10 cellular contexts compared by ENCODE assay signal in the genomic region with DNA sequence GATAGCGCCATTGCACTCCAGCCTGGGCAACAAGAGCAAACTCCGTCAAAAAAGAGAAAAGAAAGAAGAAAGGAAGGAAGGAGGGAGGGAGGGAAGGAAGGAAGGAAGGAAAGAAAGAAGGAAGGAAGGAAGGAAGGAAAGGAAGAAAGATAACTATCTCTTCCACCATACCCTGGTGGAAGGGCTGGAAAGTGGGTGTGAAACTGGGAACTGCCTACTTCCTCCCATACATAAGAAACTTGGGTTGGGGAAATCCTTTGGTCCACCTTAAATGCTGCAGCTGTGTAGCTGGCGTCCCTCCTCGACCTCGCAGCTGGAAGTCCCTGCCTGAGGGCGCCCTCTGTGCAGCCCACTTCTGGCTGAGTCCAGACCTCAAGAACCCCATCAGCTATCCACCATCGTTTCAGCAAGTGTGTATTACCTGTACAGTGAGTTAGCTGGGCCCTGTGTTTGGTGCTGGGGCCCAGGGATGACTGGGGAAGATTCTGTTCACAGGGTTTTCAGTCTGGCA. TPM values are rescaled to one million over a fixed set of nuclear protein-coding genes. Genes with fewer than 3 reads are reported as not detected.
DNase-seq lines count a peak whose midpoint lies in the region; FAIRE-seq and TF ChIP-seq lines count a peak whose summit lies in the region.
"Had no signal": no experiment of that assay in that cellular context is flagged by ENCODE, and none has a peak within 500 bp of the region (broad histone marks: within the 10 kb centered on the region; RNA-seq: fewer than 3 reads in every experiment).

No MANE protein-coding gene starts in this region.

- peaks cover 10% of the 10 kb centered on the region for H3K27me3 Mint-ChIP-seq in endothelial cell (ENCODE audit: unreplicated experiment)

- peaks cover 15 to 40% of the 10 kb centered on the region in 2 donors for H3K4me1 ChIP-seq in thyroid gland

- H3K27ac ChIP-seq in thyroid gland, result peak overlapping the region in 1 of 3 donors; percentile 95

- no peaks in the 10 kb centered on the region for H3K36me3 ChIP-seq in thyroid gland

- TF ChIP-seq CTCF in NB4 (IDR thresholded peaks at IDR 0.05; ENCODE audit: low read depth, low read length) (no peak), endothelial cell (IDR thresholded peaks at IDR 0.05; ENCODE audit: unreplicated experiment) (no peak), thyroid gland (IDR thresholded peaks at IDR 0.05) (no peak)

- DNase-seq in ELF-1 (ENCODE audit: low read depth, low spot score) (peak; percentile 80), NB4 (ENCODE audit: low read depth) (peak; percentile 63), endothelial cell (ENCODE audit: low spot score) (peak; percentile 28), nucleus accumbens (lab: John Stamatoyannopoulos, UW) (peak in 43 of 56 donors; percentile 2 to 68 (median 33)), urothelium cell line (ENCODE audit: low spot score) (no peak), ureter (ENCODE audit: low spot score) (no peak), thyroid gland (no peak), DMS53 treated with DMSO at 0.1 percent for 48 hours (lab: John Stamatoyannopoulos, UW; ENCODE audit: unreplicated experiment) (no peak)

- no peak for FAIRE-seq in urothelium cell line (lab: Jason Lieb, UNC)

- H3K36me3 Mint-ChIP-seq in endothelial cell (ENCODE audit: low read depth, unreplicated experiment), result no peaks in the 10 kb centered on the region

- intact Hi-C loops in thyroid gland (cut with DNase I), result no loop called here

- no peaks in the 10 kb centered on the region for H3K9me3 Mint-ChIP-seq in endothelial cell (ENCODE audit: unreplicated experiment)

- H3K4me3 ChIP-seq in NB4 (ENCODE audit: low read depth, low read length) (no peak overlapping the region), thyroid gland (replicated peaks in 1 of 3) (no peak overlapping the region)
- H3K4me3 ChIP-seq: lung had no signal

- peaks cover 14% of the 10 kb centered on the region for H3K4me1 Mint-ChIP-seq in endothelial cell (ENCODE audit: unreplicated experiment)

- peak overlapping the region; percentile 91 for H3K4me3 Mint-ChIP-seq in endothelial cell (ENCODE audit: unreplicated experiment)

- H3K27ac Mint-ChIP-seq in endothelial cell (ENCODE audit: unreplicated experiment), result peak overlapping the region; percentile 18

- no peaks in the 10 kb centered on the region for H3K9me3 ChIP-seq in thyroid gland

- TF ChIP-seq POLR2A in NB4 (IDR thresholded peaks at IDR 0.05; ENCODE audit: extremely low read depth, insufficient read length), result no peak
- TF ChIP-seq POLR2A in thyroid gland (IDR thresholded peaks at IDR 0.05), result no peak

- no peaks in the 10 kb centered on the region for H3K27me3 ChIP-seq in thyroid gland

- WGBS in thyroid gland, 2 donors, result 33 to 38% methylated on average over 6 to 7 of the region's 7 CpGs

RNA-seq across cellular contexts. Expression of a gene that starts 4.6 kb away (rescaled TPM):
- total RNA-seq in endothelial cell (ENCODE audit: unreplicated experiment) (1.4 TPM), ureter (8.3 TPM), thyroid gland (1 to 10 TPM; 3.6 to 5.6 (median 4.1) TPM)

RNA-seq across cellular contexts. Expression of a gene that starts 8.7 kb away (rescaled TPM):
- total RNA-seq in endothelial cell (ENCODE audit: unreplicated experiment) (1.1 TPM), ureter (3.8 TPM), thyroid gland (1 to 10 TPM; 2.2 to 4.0 (median 3.5) TPM)

RNA-seq across cellular contexts. Expression of a gene that starts 20.2 kb away (rescaled TPM):
- total RNA-seq in endothelial cell (ENCODE audit: unreplicated experiment) (174 TPM), ureter (171 TPM), thyroid gland (100 to 1,000 TPM; 193 to 383 (median 216) TPM)

RNA-seq across cellular contexts. Expression of a gene that starts 20.2 kb away (rescaled TPM):
- total RNA-seq in endothelial cell (ENCODE audit: unreplicated experiment) (23.2 TPM), ureter (45.9 TPM), thyroid gland (10 to 100 TPM; 38.4 to 52.8 (median 39.2) TPM)

RNA-seq across cellular contexts. Expression of a gene that starts 33.5 kb away (rescaled TPM):
- total RNA-seq in endothelial cell (ENCODE audit: unreplicated experiment) (not detected), ureter (not detected), thyroid gland (not detected)
- total RNA-seq: T-helper 2 cell treated with Interferon-gamma antibody and Interleukin-4, amounts not matched to agents 100 ng/mL and 5 ng/mL, for 36 hours had no signal

Comparison
In these comparisons a context has a peak if more than half of its experiments do, and no peak if none do; other contexts are left out.
1. DNase-seq: peak in ELF-1 (single experiment), NB4 (single experiment), endothelial cell (single experiment) and nucleus accumbens (43 of 56); none in urothelium cell line (single experiment), ureter (single experiment), thyroid gland (0 of 2) and DMS53 treated with DMSO at 0.1 percent for 48 hours (single experiment).